ENCODE assay signal across 13 cellular contexts in genomic region chr9:133058550-133059320, GRCh38. TPM values are rescaled to one million over a fixed set of nuclear protein-coding genes. Genes with fewer than 3 reads are reported as not detected.
A peak's percentile ranks its signal among the peaks of the same experiment; 100 is the strongest.
DNase-seq lines count a peak whose midpoint lies in the region; ATAC-seq and TF ChIP-seq lines count a peak whose summit lies in the region.
"Had no signal": no experiment of that assay in that cellular context is flagged by ENCODE, and none has a peak within 500 bp of the region (broad histone marks: within the 10 kb centered on the region; RNA-seq: fewer than 3 reads in every experiment).

No MANE protein-coding gene starts in this region.

- H3K9me3 Mint-ChIP-seq in WTC11: no peaks in the 10 kb centered on the region
- H3K9me3 Mint-ChIP-seq in naive thymus-derived CD4-positive, alpha-beta T cell: no peaks in the 10 kb centered on the region

- no peaks in the 10 kb centered on the region for H3K27me3 ChIP-seq in naive thymus-derived CD4-positive, alpha-beta T cell (ENCODE audit: control insufficient read depth in 2 of 2, insufficient read depth in 2 of 2, low read length in 2 of 2)
- H3K27me3 ChIP-seq: Peyer's patch, tibial artery had no signal

- peak overlapping the region; percentile 89 for H3K27ac Mint-ChIP-seq in WTC11
- peak overlapping the region; percentile 68 to 91 (median 87) for H3K27ac Mint-ChIP-seq in naive thymus-derived CD4-positive, alpha-beta T cell

- H3K4me1 ChIP-seq in naive thymus-derived CD4-positive, alpha-beta T cell (ENCODE audit: control insufficient read depth in 2 of 2, insufficient read depth in 2 of 2, low read length in 2 of 2): peaks cover 5 to 49% of the 10 kb centered on the region in 2 donors

- H3K36me3 ChIP-seq in naive thymus-derived CD4-positive, alpha-beta T cell (ENCODE audit: control insufficient read depth in 2 of 3, insufficient read depth in 3 of 3, low read length in 3 of 3): peaks cover 0 to 25% (median 6%) of the 10 kb centered on the region in 3 experiments

- intact Hi-C loops in naive thymus-derived CD4-positive, alpha-beta T cell (cut with micrococcal nuclease): no loop called here

- peak; percentile 9 for DNase-seq in NCI-H2171 treated with DMSO at 0.1 percent for 48 hours (lab: John Stamatoyannopoulos, UW)
- no peak for DNase-seq in NCI-H2171 (lab: John Stamatoyannopoulos, UW)
- peak; percentile 66 for DNase-seq in GM20000 (ENCODE audit: low spot score)
- no peak for DNase-seq in WTC11 (ENCODE audit: low spot score)
- peak in 3 of 9 donors; percentile 8 to 12 (median 9) for DNase-seq in naive thymus-derived CD4-positive, alpha-beta T cell
- DNase-seq in medulla oblongata (ENCODE audit: extremely low spot score): no peak
- DNase-seq: Kasumi-1, NCI-H2227 treated with DMSO at 0.1 percent for 48 hours, Peyer's patch, tibial artery had no signal

- no peaks in the 10 kb centered on the region for H3K27me3 Mint-ChIP-seq in WTC11 (ENCODE audit: low read depth)
- H3K27me3 Mint-ChIP-seq in naive thymus-derived CD4-positive, alpha-beta T cell: no peaks in the 10 kb centered on the region

- TF ChIP-seq CTCF in GM20000 (IDR thresholded peaks at IDR 0.05; ENCODE audit: extremely low read depth, missing control alignments) (no peak), WTC11 (IDR thresholded peaks at IDR 0.05) (no peak)

- peak overlapping the region; percentile 39 for H3K27ac ChIP-seq in naive thymus-derived CD4-positive, alpha-beta T cell (ENCODE audit: low read depth, low read length)
- H3K27ac ChIP-seq: 22Rv1, Peyer's patch, tibial artery had no signal

- H3K4me1 Mint-ChIP-seq in WTC11: peaks cover 35% of the 10 kb centered on the region
- peaks cover 25 to 70% (median 48%) of the 10 kb centered on the region in 7 donors for H3K4me1 Mint-ChIP-seq in naive thymus-derived CD4-positive, alpha-beta T cell

- ATAC-seq in WTC11 (no peak), GM21447 (IDR thresholded peaks at IDR 0.05; ENCODE audit: unreplicated experiment) (no peak), HG03095 (IDR thresholded peaks at IDR 0.05; ENCODE audit: unreplicated experiment) (no peak)
- no peak for ATAC-seq in naive thymus-derived CD4-positive, alpha-beta T cell

- POLR2A ChIA-PET in WTC11 (lab: Charles Lee): no interaction called here
- POLR2A ChIA-PET in naive thymus-derived CD4-positive, alpha-beta T cell (lab: Charles Lee): interaction anchor here (0.5 kb wide), 1 partner anchor 389 kb away, joined by 3 read pairs; the partner anchor contains the start of gene DDX31

- no peak overlapping the region for H3K4me3 Mint-ChIP-seq in WTC11
- H3K4me3 Mint-ChIP-seq in naive thymus-derived CD4-positive, alpha-beta T cell: peak overlapping the region; percentile 7 to 81 (median 59)

- H3K4me3 ChIP-seq in naive thymus-derived CD4-positive, alpha-beta T cell (ENCODE audit: low read length): no peak overlapping the region
- H3K4me3 ChIP-seq: Peyer's patch, tibial artery had no signal

- H3K9me3 ChIP-seq in naive thymus-derived CD4-positive, alpha-beta T cell (ENCODE audit: control insufficient read depth in 2 of 3, low read length in 3 of 3): no peaks in the 10 kb centered on the region
- H3K9me3 ChIP-seq: Peyer's patch, tibial artery had no signal

- peaks cover 24% of the 10 kb centered on the region for H3K36me3 Mint-ChIP-seq in WTC11
- peaks cover 0 to 16% (median 8%) of the 10 kb centered on the region in 5 donors for H3K36me3 Mint-ChIP-seq in naive thymus-derived CD4-positive, alpha-beta T cell

- CTCF ChIA-PET in WTC11 (lab: Charles Lee): interaction anchor here (3.0 kb wide), 1 partner anchor 85 kb away, joined by 13 read pairs; no protein-coding TSS in a partner anchor
- CTCF ChIA-PET in naive thymus-derived CD4-positive, alpha-beta T cell (lab: Charles Lee): interaction anchor here (0.5 kb wide), 1 partner anchor 1075 kb away, joined by 3 read pairs; no protein-coding TSS in a partner anchor

TF ChIP-seq in WTC11, 78 proteins besides CTCF, POLR2A, EP300 and RAD21:
- TF ChIP-seq ZNF671 (CRISPR knock-in tag; IDR thresholded peaks at IDR 0.05) (no peak), ZNF416 (CRISPR knock-in tag; IDR thresholded peaks at IDR 0.05) (no peak), ESRRA (CRISPR knock-in tag; IDR thresholded peaks at IDR 0.05; ENCODE audit: borderline replicate concordance) (no peak), ZNF396 (CRISPR knock-in tag; IDR thresholded peaks at IDR 0.05; ENCODE audit: borderline replicate concordance) (no peak), SP1 (CRISPR knock-in tag; conservative IDR thresholded peaks at IDR 0.05) (no peak)

RNA-seq across cellular contexts. Expression of gene CEL, which starts 3.0 kb away (rescaled TPM):
- total RNA-seq in WTC11 (2021): 6.6 to 10.4 TPM (median 8.1 TPM) in 3 replicates
- 1 to 10 TPM in 3 of 5 experiments, under 1 TPM in 2; 0.32 to 2.3 (median 2.2) TPM for total RNA-seq in naive thymus-derived CD4-positive, alpha-beta T cell
- polyA plus RNA-seq in naive thymus-derived CD4-positive, alpha-beta T cell: not detected

RNA-seq across cellular contexts. Expression of gene GTF3C5, which starts 27.9 kb away (rescaled TPM):
- total RNA-seq in WTC11 (2021): 86.6 to 104 TPM (median 87.6 TPM) in 3 replicates
- total RNA-seq in naive thymus-derived CD4-positive, alpha-beta T cell: 10 to 100 TPM; 43.9 to 77.9 (median 73.9) TPM
- polyA plus RNA-seq in naive thymus-derived CD4-positive, alpha-beta T cell: 10 to 100 TPM; 39.9 to 48.8 TPM

Comparison
In these comparisons a context has a peak if more than half of its experiments do, and no peak if none do; other contexts are left out.
1. DNase-seq: peak in NCI-H2171 treated with DMSO at 0.1 percent for 48 hours (single experiment) and GM20000 (single experiment); none in NCI-H2171 (single experiment), WTC11 (single experiment) and medulla oblongata (single experiment).